ENCODE assay signal across 17 cellular contexts in genomic region chr15:29682781-29683180, GRCh38.
"Had no signal": no experiment of that assay in that cellular context is flagged by ENCODE, and none has a peak within 500 bp of the region (broad histone marks: within the 10 kb centered on the region; RNA-seq: fewer than 3 reads in every experiment).

No MANE protein-coding gene starts in this region.

- ATAC-seq: activated T-helper 17 cell treated with anti-CD3 and anti-CD28 coated beads, Interleukin-2, amount 50 U/mL, for 72 hours; left cardiac atrium; lower lobe of right lung; psoas muscle; upper lobe of right lung had no signal

- H3K4me1 ChIP-seq: lower lobe of right lung, psoas muscle, sigmoid colon, upper lobe of right lung had no signal

- H3K27ac Mint-ChIP-seq: activated T-helper 17 cell treated with anti-CD3 and anti-CD28 coated beads, Interleukin-2, amount 50 U/mL, for 72 hours; T-helper 2 cell treated with Interferon-gamma antibody and Interleukin-4, amounts not matched to agents 5 μg/mL and 100 μg/mL, for 36 hours had no signal

- H3K36me3 ChIP-seq: lower lobe of right lung, sigmoid colon, stomach, upper lobe of right lung had no signal

- H3K27ac ChIP-seq: coronary artery, lower lobe of right lung, psoas muscle, sigmoid colon, stomach, testis, upper lobe of right lung had no signal

- H3K27me3 ChIP-seq: sigmoid colon, stomach, testis, upper lobe of right lung had no signal

- H3K9me3 Mint-ChIP-seq: T-helper 2 cell treated with Interferon-gamma antibody and Interleukin-4, amounts not matched to agents 5 μg/mL and 100 μg/mL, for 36 hours had no signal

- H3K4me3 ChIP-seq: coronary artery, lower lobe of right lung, psoas muscle, sigmoid colon, stomach, testis, upper lobe of right lung had no signal

- H3K9me3 ChIP-seq: lower lobe of right lung, psoas muscle, sigmoid colon, stomach, testis, upper lobe of right lung had no signal

- H3K4me1 Mint-ChIP-seq: activated T-helper 17 cell treated with anti-CD3 and anti-CD28 coated beads, Interleukin-2, amount 50 U/mL, for 72 hours; central memory CD8-positive, alpha-beta T cell had no signal

- DNase-seq: activated CD4-positive, CD25-positive, alpha-beta regulatory T cell treated with anti-CD3 and anti-CD28 coated beads, Interleukin-2, amount 50 U/mL, for 72 hours; activated naive CD4-positive, alpha-beta T cell treated with Interleukin-2 at 50 U/mL for 16 hours; effector CD8-positive, alpha-beta T cell; left cardiac atrium; lower lobe of right lung; midbrain; psoas muscle; sigmoid colon; stimulated activated CD4-positive, alpha-beta T cell treated with anti-CD3 and anti-CD28 coated beads, Interleukin-1b, Interleukin-23, amount 100 ng/mL, for 48 hours; stomach; upper lobe of right lung had no signal

- H3K4me3 Mint-ChIP-seq: activated T-helper 17 cell treated with anti-CD3 and anti-CD28 coated beads, Interleukin-2, amount 50 U/mL, for 72 hours; central memory CD8-positive, alpha-beta T cell; neural crest cell; T-helper 2 cell treated with Interferon-gamma antibody and Interleukin-4, amounts not matched to agents 5 μg/mL and 100 μg/mL, for 36 hours had no signal
